In the genomic region with DNA sequence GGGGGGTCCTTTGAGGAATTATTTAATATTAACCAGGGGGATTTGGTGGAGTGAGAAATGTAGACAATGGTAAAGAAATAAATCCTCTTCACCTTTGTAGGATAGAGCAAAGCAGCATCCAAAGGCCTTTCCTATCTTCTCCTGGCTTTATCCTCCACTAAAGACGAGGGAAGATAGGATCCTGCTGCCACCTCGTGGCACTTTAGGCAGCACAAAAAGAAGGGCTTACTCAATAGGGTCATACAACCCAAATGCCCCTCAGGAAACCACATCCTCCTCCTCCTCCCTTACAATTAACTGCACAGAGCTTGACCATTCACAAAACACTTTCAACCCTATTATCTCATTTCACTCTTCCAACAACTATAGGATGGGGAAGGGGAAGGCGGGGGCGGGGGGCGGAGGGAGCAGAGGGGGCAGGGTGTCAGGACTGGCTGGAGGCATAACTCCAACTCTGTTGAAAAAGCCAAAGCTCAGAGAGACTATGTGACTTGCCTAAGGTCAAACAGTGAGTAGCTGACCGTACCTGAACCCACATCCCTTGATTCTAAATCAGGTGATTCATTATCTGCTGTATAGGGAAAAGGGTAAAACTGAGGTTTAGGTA, we compare ENCODE assay signal across 9 cellular contexts. TPM values are rescaled to one million over a fixed set of nuclear protein-coding genes. Genes with fewer than 3 reads are reported as not detected.
DNase-seq lines count a peak whose midpoint lies in the region; ATAC-seq, FAIRE-seq and TF ChIP-seq lines count a peak whose summit lies in the region.
"Had no signal": no experiment of that assay in that cellular context is flagged by ENCODE, and none has a peak within 500 bp of the region (broad histone marks: within the 10 kb centered on the region; RNA-seq: fewer than 3 reads in every experiment).

No MANE protein-coding gene starts in this region.

- peaks cover 6% of the 10 kb centered on the region for H3K27me3 Mint-ChIP-seq in activated CD8-positive, alpha-beta memory T cell treated with anti-CD3 and anti-CD28 coated beads, Interleukin-2, amount 10 ng/mL, durations not matched to agents 7 days and 5 days
- H3K27me3 Mint-ChIP-seq: dendritic cell treated with granulocyte-macrophage colony-stimulating factor and Interleukin-4, amounts not matched to agents 40 ng/mL and 50 ng/mL, for 4 days had no signal

- DNase-seq in AG04449 (ENCODE audit: low read depth, low spot score) (no peak), GM13976 (ENCODE audit: low spot score) (peak; percentile 66), NT2/D1 (ENCODE audit: low read depth, low spot score) (peak; percentile 22), endothelial cell of umbilical vein (ENCODE audit: low read depth, low spot score) (peak; percentile 31), non-pigmented ciliary epithelial cell (ENCODE audit: low read depth) (peak; percentile 17), activated gamma-delta T cell (lab: John Stamatoyannopoulos, UW) (no peak)
- no peak for DNase-seq in activated CD8-positive, alpha-beta memory T cell treated with anti-CD3 and anti-CD28 coated beads, Interleukin-2, amount 10 ng/mL, durations not matched to agents 7 days and 5 days

- TF ChIP-seq POLR2A in endothelial cell of umbilical vein (IDR thresholded peaks at IDR 0.05; ENCODE audit: low read depth, low read length): no peak

- no peak overlapping the region for H3K4me3 Mint-ChIP-seq in activated CD8-positive, alpha-beta memory T cell treated with anti-CD3 and anti-CD28 coated beads, Interleukin-2, amount 10 ng/mL, durations not matched to agents 7 days and 5 days
- H3K4me3 Mint-ChIP-seq: dendritic cell treated with granulocyte-macrophage colony-stimulating factor and Interleukin-4, amounts not matched to agents 40 ng/mL and 50 ng/mL, for 4 days had no signal

- H3K27me3 ChIP-seq in NT2/D1 (ENCODE audit: insufficient read depth, insufficient read length): no peaks in the 10 kb centered on the region
- H3K27me3 ChIP-seq in endothelial cell of umbilical vein (ENCODE audit: control insufficient read depth in 2 of 2, insufficient read depth in 2 of 2, low read length in 2 of 2): peaks cover 10 to 19% of the 10 kb centered on the region in 2 experiments

- no peak overlapping the region for H2AFZ ChIP-seq in endothelial cell of umbilical vein (ENCODE audit: low read depth, low read length)

- no TSS peak for BruUV-seq in endothelial cell of umbilical vein (replicated peaks; lab: Mats Ljungman, UMichigan)

- no peak overlapping the region for H3K4me3 ChIP-seq in AG04449 (ENCODE audit: low read depth, low read length)
- H3K4me3 ChIP-seq in NT2/D1 (ENCODE audit: insufficient read length, low read depth): no peak overlapping the region
- no peak overlapping the region for H3K4me3 ChIP-seq in endothelial cell of umbilical vein (replicated peaks in 1 of 3; ENCODE audit: insufficient read depth in 1 of 3, low read depth in 1 of 3, low read length in 3 of 3)

- ATAC-seq in activated CD8-positive, alpha-beta memory T cell treated with anti-CD3 and anti-CD28 coated beads, Interleukin-2, amount 10 ng/mL, durations not matched to agents 7 days and 5 days: no peak
- no peak for ATAC-seq in HG03108 (IDR thresholded peaks at IDR 0.05; ENCODE audit: unreplicated experiment)

- POLR2A ChIA-PET in AG04449 (lab: Yijun Ruan, JAX): no interaction called here
- POLR2A ChIA-PET in endothelial cell of umbilical vein (lab: Charles Lee): no interaction called here

- peak; percentile 39 for TF ChIP-seq CTCF in AG04449 (IDR thresholded peaks at IDR 0.05; ENCODE audit: insufficient read depth, low read length, missing control alignments)
- no peak for TF ChIP-seq CTCF in GM13976 (IDR thresholded peaks at IDR 0.05; ENCODE audit: borderline replicate concordance, control extremely low read depth, extremely low read depth, insufficient read depth, missing control alignments)
- TF ChIP-seq CTCF in endothelial cell of umbilical vein (IDR thresholded peaks at IDR 0.05; ENCODE audit: extremely low read depth in 1 of 2, insufficient read depth in 1 of 2, low read depth in 1 of 2, low read length in 2 of 2): peak; percentile 17 to 51

- FAIRE-seq in endothelial cell of umbilical vein (lab: Jason Lieb, UNC): no peak

- no peaks in the 10 kb centered on the region for H3K36me3 ChIP-seq in NT2/D1 (ENCODE audit: insufficient read depth, insufficient read length, low read length)
- no peaks in the 10 kb centered on the region for H3K36me3 ChIP-seq in endothelial cell of umbilical vein (ENCODE audit: control insufficient read depth in 2 of 2, extremely low read depth in 1 of 2, insufficient read depth in 2 of 2, low read length in 2 of 2)

- intact Hi-C loops in endothelial cell of umbilical vein (cut with micrococcal nuclease): loop anchor here (1.0 to 2.0 kb wide), 4 partner anchors 43 to 193 kb away; no protein-coding TSS in a partner anchor

- in situ Hi-C loops in GM13976 (cut with MboI; ENCODE audit: low sequenced_read_pairs, unreplicated experiment): no loop called here

- H3K27ac ChIP-seq in endothelial cell of umbilical vein (ENCODE audit: insufficient read depth, low read depth, low read length): no peak overlapping the region

- H3K9me3 Mint-ChIP-seq in activated CD8-positive, alpha-beta memory T cell treated with anti-CD3 and anti-CD28 coated beads, Interleukin-2, amount 10 ng/mL, durations not matched to agents 7 days and 5 days (ENCODE audit: low read depth): no peaks in the 10 kb centered on the region

- no peak overlapping the region for H3K27ac Mint-ChIP-seq in activated CD8-positive, alpha-beta memory T cell treated with anti-CD3 and anti-CD28 coated beads, Interleukin-2, amount 10 ng/mL, durations not matched to agents 7 days and 5 days
- H3K27ac Mint-ChIP-seq: dendritic cell treated with granulocyte-macrophage colony-stimulating factor and Interleukin-4, amounts not matched to agents 40 ng/mL and 50 ng/mL, for 4 days had no signal

- H3K36me3 Mint-ChIP-seq in activated CD8-positive, alpha-beta memory T cell treated with anti-CD3 and anti-CD28 coated beads, Interleukin-2, amount 10 ng/mL, durations not matched to agents 7 days and 5 days: peaks cover 1% of the 10 kb centered on the region

- no peaks in the 10 kb centered on the region for H3K4me1 ChIP-seq in NT2/D1 (ENCODE audit: insufficient read depth, insufficient read length)
- no peaks in the 10 kb centered on the region for H3K4me1 ChIP-seq in endothelial cell of umbilical vein (ENCODE audit: control insufficient read depth, extremely low read depth, insufficient read depth, low read length)

- no peaks in the 10 kb centered on the region for H4K20me1 ChIP-seq in endothelial cell of umbilical vein (replicated peaks; ENCODE audit: control insufficient read depth, extremely low read depth, insufficient read depth, low read length)

- H3K9me3 ChIP-seq in NT2/D1 (ENCODE audit: insufficient read depth, low read length): no peaks in the 10 kb centered on the region
- H3K9me3 ChIP-seq in endothelial cell of umbilical vein (replicated peaks; ENCODE audit: control insufficient read depth, insufficient read depth, low read length): no peaks in the 10 kb centered on the region

- CTCF ChIA-PET in AG04449 (lab: Yijun Ruan, JAX): interaction anchor here (0.8 to 1.9 kb wide), 10 partner anchors 11 to 195 kb away, joined by 3 to 21 read pairs (median 4); no protein-coding TSS in a partner anchor
- CTCF ChIA-PET in endothelial cell of umbilical vein (lab: Charles Lee): interaction anchor here (1.0 to 2.5 kb wide), 2 partner anchors 42 to 193 kb away, joined by 7 to 28 read pairs; no protein-coding TSS in a partner anchor
- CTCF ChIA-PET in activated CD8-positive, alpha-beta memory T cell treated with anti-CD3 and anti-CD28 coated beads, Interleukin-2, amount 10 ng/mL, durations not matched to agents 7 days and 5 days (lab: Charles Lee): no interaction called here

- H3K9ac ChIP-seq in NT2/D1 (ENCODE audit: insufficient read length, low read depth): no peak overlapping the region
- H3K9ac ChIP-seq in endothelial cell of umbilical vein (replicated peaks; ENCODE audit: extremely low read depth, insufficient read depth, low read length): no peak overlapping the region

- no peaks in the 10 kb centered on the region for H3K9me1 ChIP-seq in endothelial cell of umbilical vein (replicated peaks; ENCODE audit: control insufficient read depth, extremely low read depth, insufficient read depth, low read length)

- dilution Hi-C loops in endothelial cell of umbilical vein (cut with MboI; ENCODE audit: extremely low pct_ligation_motif_present, low sequenced_read_pairs): no loop called here

- no peak overlapping the region for H3K4me2 ChIP-seq in endothelial cell of umbilical vein (ENCODE audit: insufficient read depth, low read length)

- no peaks in the 10 kb centered on the region for H3K79me2 ChIP-seq in endothelial cell of umbilical vein (ENCODE audit: control insufficient read depth, insufficient read depth, low read length)

- no peaks in the 10 kb centered on the region for H3K4me1 Mint-ChIP-seq in activated CD8-positive, alpha-beta memory T cell treated with anti-CD3 and anti-CD28 coated beads, Interleukin-2, amount 10 ng/mL, durations not matched to agents 7 days and 5 days

TF ChIP-seq in endothelial cell of umbilical vein, 7 proteins besides CTCF, POLR2A, EP300 and RAD21:
- TF ChIP-seq POLR2AphosphoS5 (IDR thresholded peaks at IDR 0.05; ENCODE audit: insufficient read depth, low read depth, low read length): no peak
- TF ChIP-seq, protein P1, sequence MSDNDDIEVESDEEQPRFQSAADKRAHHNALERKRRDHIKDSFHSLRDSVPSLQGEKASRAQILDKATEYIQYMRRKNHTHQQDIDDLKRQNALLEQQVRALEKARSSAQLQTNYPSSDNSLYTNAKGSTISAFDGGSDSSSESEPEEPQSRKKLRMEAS (IDR thresholded peaks at IDR 0.05; ENCODE audit: insufficient read depth, insufficient read length): no peak
- TF ChIP-seq JUN (IDR thresholded peaks at IDR 0.05; ENCODE audit: borderline replicate concordance, insufficient read depth, insufficient read length, low read depth): no peak
- TF ChIP-seq FOS (IDR thresholded peaks at IDR 0.05; ENCODE audit: borderline replicate concordance, insufficient read depth, low read length): no peak
- TF ChIP-seq EZH2 (IDR thresholded peaks at IDR 0.05; ENCODE audit: borderline replicate concordance, low read depth, low read length, severe bottlenecking): no peak
- no peak for TF ChIP-seq GATA2 (IDR thresholded peaks at IDR 0.05; ENCODE audit: insufficient read depth, insufficient read length, low read depth, low read length)

RNA-seq across cellular contexts. Expression of gene MYOT, which starts 45.4 kb away (rescaled TPM):
- not detected in 2 replicates for total RNA-seq in endothelial cell of umbilical vein
- not detected in 2 replicates for polyA plus RNA-seq in endothelial cell of umbilical vein
- polyA plus RNA-seq in endothelial cell of umbilical vein (2011; cell fraction: cytosol; rRNA removed): not detected in 2 replicates
- not detected in 2 replicates for polyA plus RNA-seq in endothelial cell of umbilical vein (2011; cell fraction: nucleus; rRNA removed)
- polyA plus RNA-seq in endothelial cell of umbilical vein (2012): not detected in 2 replicates
- polyA minus RNA-seq in endothelial cell of umbilical vein: not detected in 2 replicates
- polyA minus RNA-seq in endothelial cell of umbilical vein (2011; cell fraction: cytosol; rRNA and poly(A)+ RNA removed): not detected
- polyA minus RNA-seq in endothelial cell of umbilical vein (2011; cell fraction: nucleus; rRNA and poly(A)+ RNA removed): not detected in 2 replicates
- total RNA-seq in activated CD8-positive, alpha-beta memory T cell treated with anti-CD3 and anti-CD28 coated beads, Interleukin-2, amount 10 ng/mL, durations not matched to agents 7 days and 5 days: not detected

Comparison
In these comparisons a context has a peak if more than half of its experiments do, and no peak if none do; other contexts are left out.
1. DNase-seq: peak in GM13976 (single experiment), NT2/D1 (single experiment), endothelial cell of umbilical vein (single experiment) and non-pigmented ciliary epithelial cell (single experiment); none in AG04449 (single experiment), activated CD8-positive, alpha-beta memory T cell treated with anti-CD3 and anti-CD28 coated beads, Interleukin-2, amount 10 ng/mL, durations not matched to agents 7 days and 5 days (single experiment) and activated gamma-delta T cell (single experiment).